1 cellular context compared by ENCODE assay signal in genomic region chr15:90905306-90906180, GRCh38.
TF ChIP-seq lines count a peak whose summit lies in the region.

No MANE protein-coding gene starts in this region.

TF ChIP-seq in endothelial cell of umbilical vein, 7 proteins besides CTCF, POLR2A, EP300 and RAD21:
- TF ChIP-seq, protein P1, sequence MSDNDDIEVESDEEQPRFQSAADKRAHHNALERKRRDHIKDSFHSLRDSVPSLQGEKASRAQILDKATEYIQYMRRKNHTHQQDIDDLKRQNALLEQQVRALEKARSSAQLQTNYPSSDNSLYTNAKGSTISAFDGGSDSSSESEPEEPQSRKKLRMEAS (IDR thresholded peaks at IDR 0.05; ENCODE audit: insufficient read depth, insufficient read length) = no peak
- TF ChIP-seq POLR2AphosphoS5 (IDR thresholded peaks at IDR 0.05; ENCODE audit: insufficient read depth, low read depth, low read length) (no peak), GATA2 (IDR thresholded peaks at IDR 0.05; ENCODE audit: insufficient read depth, insufficient read length, low read depth, low read length) (no peak), JUN (IDR thresholded peaks at IDR 0.05; ENCODE audit: borderline replicate concordance, insufficient read depth, insufficient read length, low read depth) (no peak), EZH2 (IDR thresholded peaks at IDR 0.05; ENCODE audit: borderline replicate concordance, low read depth, low read length, severe bottlenecking) (no peak), MYC (IDR thresholded peaks at IDR 0.05; ENCODE audit: low read depth, low read length) (no peak), FOS (IDR thresholded peaks at IDR 0.05; ENCODE audit: borderline replicate concordance, insufficient read depth, low read length) (no peak)
